Comparison of ENCODE assay signal across 1 cellular context in the genomic region with DNA sequence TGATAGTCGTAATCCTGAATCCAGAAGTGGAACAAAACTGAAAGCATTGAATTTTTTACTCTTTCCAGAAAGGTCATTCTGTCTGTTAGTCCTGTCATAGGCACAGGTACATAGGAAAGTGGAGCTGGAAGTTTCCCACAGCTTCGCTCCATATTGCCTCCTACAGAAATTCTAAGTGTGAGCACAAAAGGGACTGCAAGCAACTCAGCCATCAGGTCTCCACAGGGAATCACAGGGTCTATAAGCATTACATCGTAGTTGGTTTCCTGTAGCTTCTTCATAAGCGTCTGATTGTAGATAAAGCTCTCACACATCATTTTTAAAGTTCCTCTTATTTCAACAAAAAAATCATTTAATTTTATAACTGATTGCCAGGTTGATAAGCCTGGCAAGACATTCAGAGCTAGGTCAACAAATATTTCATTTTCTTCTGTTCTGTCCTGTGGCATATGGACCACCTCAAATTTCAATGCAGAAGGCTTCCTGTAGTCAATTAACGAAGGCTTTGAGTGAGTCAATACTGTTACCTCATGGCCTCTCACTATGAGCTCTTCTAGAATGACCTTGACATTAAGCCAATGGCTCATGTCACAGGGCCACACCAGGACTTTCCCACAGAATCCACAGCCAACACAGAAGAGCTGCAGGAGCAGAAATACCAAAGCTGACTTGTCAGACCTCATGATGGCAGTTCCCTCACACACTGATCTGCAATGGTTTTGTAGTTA.
TF ChIP-seq lines count a peak whose summit lies in the region.

TSS of gene UGT2A3 (minus strand) at position 727 of the 728 bp plus-strand sequence. CDS start at position 683, 44 bp downstream.

TF ChIP-seq in HepG2, 621 proteins besides CTCF, POLR2A, EP300 and RAD21 (continued from another document and continues in another):
- TF ChIP-seq, protein P1, sequence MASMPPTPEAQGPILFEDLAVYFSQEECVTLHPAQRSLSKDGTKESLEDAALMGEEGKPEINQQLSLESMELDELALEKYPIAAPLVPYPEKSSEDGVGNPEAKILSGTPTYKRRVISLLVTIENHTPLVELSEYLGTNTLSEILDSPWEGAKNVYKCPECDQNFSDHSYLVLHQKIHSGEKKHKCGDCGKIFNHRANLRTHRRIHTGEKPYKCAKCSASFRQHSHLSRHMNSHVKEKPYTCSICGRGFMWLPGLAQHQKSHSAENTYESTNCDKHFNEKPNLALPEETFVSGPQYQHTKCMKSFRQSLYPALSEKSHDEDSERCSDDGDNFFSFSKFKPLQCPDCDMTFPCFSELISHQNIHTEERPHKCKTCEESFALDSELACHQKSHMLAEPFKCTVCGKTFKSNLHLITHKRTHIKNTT (CRISPR knock-in tag; IDR thresholded peaks at IDR 0.05), result no peak
- TF ChIP-seq, protein P2, sequence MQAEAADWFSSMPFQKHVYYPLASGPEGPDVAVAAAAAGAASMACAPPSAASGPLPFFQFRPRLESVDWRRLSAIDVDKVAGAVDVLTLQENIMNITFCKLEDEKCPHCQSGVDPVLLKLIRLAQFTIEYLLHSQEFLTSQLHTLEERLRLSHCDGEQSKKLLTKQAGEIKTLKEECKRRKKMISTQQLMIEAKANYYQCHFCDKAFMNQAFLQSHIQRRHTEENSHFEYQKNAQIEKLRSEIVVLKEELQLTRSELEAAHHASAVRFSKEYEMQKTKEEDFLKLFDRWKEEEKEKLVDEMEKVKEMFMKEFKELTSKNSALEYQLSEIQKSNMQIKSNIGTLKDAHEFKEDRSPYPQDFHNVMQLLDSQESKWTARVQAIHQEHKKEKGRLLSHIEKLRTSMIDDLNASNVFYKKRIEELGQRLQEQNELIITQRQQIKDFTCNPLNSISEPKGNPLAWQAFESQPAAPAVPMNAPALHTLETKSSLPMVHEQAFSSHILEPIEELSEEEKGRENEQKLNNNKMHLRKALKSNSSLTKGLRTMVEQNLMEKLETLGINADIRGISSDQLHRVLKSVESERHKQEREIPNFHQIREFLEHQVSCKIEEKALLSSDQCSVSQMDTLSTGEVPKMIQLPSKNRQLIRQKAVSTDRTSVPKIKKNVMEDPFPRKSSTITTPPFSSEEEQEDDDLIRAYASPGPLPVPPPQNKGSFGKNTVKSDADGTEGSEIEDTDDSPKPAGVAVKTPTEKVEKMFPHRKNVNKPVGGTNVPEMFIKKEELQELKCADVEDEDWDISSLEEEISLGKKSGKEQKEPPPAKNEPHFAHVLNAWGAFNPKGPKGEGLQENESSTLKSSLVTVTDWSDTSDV (CRISPR knock-in tag; IDR thresholded peaks at IDR 0.05), result no peak
- TF ChIP-seq AGO2 (optimal IDR thresholded peaks at IDR 0.05; ENCODE audit: low read depth, low read length) (no peak), ZSCAN21 (CRISPR knock-in tag; IDR thresholded peaks at IDR 0.05; ENCODE audit: borderline replicate concordance) (peak; percentile 26; the same call in 1 of the 2 replicates), ZC3H13 (CRISPR knock-in tag; IDR thresholded peaks at IDR 0.05) (no peak), CCDC6 (CRISPR knock-in tag; IDR thresholded peaks at IDR 0.05) (peak; percentile 38; the same call in 1 of the 2 replicates), GATAD1 (CRISPR knock-in tag; IDR thresholded peaks at IDR 0.05) (peak; percentile 74), FOXC1 (CRISPR knock-in tag; IDR thresholded peaks at IDR 0.05; ENCODE audit: borderline replicate concordance) (peak; percentile 82; the same call in 1 of the 2 replicates), MEIS1 (CRISPR knock-in tag; IDR thresholded peaks at IDR 0.05; ENCODE audit: borderline replicate concordance) (peak; percentile 52; the same call in 1 of the 2 replicates), NBN (conservative IDR thresholded peaks at IDR 0.05) (no peak), ZNF446 (CRISPR knock-in tag; IDR thresholded peaks at IDR 0.05) (no peak), ISL2 (CRISPR knock-in tag; IDR thresholded peaks at IDR 0.05) (peak; percentile 87), ZNF850 (CRISPR knock-in tag; conservative IDR thresholded peaks at IDR 0.05) (no peak), AHR (CRISPR knock-in tag; IDR thresholded peaks at IDR 0.05) (no peak), SRY (CRISPR knock-in tag; IDR thresholded peaks at IDR 0.05) (no peak), ZBTB3 (CRISPR knock-in tag; IDR thresholded peaks at IDR 0.05; ENCODE audit: borderline replicate concordance, low read depth) (no peak), ATRX (CRISPR knock-in tag; IDR thresholded peaks at IDR 0.05; ENCODE audit: borderline replicate concordance) (no peak), ZNF616 (CRISPR knock-in tag; IDR thresholded peaks at IDR 0.05; ENCODE audit: low read depth) (no peak), MLXIP (CRISPR knock-in tag; IDR thresholded peaks at IDR 0.05; ENCODE audit: borderline replicate concordance) (no peak), TRIM24 (CRISPR knock-in tag; IDR thresholded peaks at IDR 0.05) (no peak), MEF2D (CRISPR knock-in tag; IDR thresholded peaks at IDR 0.05) (peak; percentile 34), U2AF2 (IDR thresholded peaks at IDR 0.05; ENCODE audit: low read depth, low read length) (no peak), ZBTB20 (CRISPR knock-in tag; IDR thresholded peaks at IDR 0.05; ENCODE audit: borderline replicate concordance, low read depth) (peak; percentile 82), ELF4 (CRISPR knock-in tag; IDR thresholded peaks at IDR 0.05; ENCODE audit: borderline replicate concordance) (peak; percentile 75; the same call in 1 of the 2 replicates)
- TF ChIP-seq, protein P3, sequence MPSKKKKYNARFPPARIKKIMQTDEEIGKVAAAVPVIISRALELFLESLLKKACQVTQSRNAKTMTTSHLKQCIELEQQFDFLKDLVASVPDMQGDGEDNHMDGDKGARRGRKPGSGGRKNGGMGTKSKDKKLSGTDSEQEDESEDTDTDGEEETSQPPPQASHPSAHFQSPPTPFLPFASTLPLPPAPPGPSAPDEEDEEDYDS (CRISPR knock-in tag; IDR thresholded peaks at IDR 0.05), result peak; percentile 86
- TF ChIP-seq, protein P4, sequence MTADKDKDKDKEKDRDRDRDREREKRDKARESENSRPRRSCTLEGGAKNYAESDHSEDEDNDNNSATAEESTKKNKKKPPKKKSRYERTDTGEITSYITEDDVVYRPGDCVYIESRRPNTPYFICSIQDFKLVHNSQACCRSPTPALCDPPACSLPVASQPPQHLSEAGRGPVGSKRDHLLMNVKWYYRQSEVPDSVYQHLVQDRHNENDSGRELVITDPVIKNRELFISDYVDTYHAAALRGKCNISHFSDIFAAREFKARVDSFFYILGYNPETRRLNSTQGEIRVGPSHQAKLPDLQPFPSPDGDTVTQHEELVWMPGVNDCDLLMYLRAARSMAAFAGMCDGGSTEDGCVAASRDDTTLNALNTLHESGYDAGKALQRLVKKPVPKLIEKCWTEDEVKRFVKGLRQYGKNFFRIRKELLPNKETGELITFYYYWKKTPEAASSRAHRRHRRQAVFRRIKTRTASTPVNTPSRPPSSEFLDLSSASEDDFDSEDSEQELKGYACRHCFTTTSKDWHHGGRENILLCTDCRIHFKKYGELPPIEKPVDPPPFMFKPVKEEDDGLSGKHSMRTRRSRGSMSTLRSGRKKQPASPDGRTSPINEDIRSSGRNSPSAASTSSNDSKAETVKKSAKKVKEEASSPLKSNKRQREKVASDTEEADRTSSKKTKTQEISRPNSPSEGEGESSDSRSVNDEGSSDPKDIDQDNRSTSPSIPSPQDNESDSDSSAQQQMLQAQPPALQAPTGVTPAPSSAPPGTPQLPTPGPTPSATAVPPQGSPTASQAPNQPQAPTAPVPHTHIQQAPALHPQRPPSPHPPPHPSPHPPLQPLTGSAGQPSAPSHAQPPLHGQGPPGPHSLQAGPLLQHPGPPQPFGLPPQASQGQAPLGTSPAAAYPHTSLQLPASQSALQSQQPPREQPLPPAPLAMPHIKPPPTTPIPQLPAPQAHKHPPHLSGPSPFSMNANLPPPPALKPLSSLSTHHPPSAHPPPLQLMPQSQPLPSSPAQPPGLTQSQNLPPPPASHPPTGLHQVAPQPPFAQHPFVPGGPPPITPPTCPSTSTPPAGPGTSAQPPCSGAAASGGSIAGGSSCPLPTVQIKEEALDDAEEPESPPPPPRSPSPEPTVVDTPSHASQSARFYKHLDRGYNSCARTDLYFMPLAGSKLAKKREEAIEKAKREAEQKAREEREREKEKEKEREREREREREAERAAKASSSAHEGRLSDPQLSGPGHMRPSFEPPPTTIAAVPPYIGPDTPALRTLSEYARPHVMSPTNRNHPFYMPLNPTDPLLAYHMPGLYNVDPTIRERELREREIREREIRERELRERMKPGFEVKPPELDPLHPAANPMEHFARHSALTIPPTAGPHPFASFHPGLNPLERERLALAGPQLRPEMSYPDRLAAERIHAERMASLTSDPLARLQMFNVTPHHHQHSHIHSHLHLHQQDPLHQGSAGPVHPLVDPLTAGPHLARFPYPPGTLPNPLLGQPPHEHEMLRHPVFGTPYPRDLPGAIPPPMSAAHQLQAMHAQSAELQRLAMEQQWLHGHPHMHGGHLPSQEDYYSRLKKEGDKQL (CRISPR knock-in tag; IDR thresholded peaks at IDR 0.05; ENCODE audit: low read depth), result peak; percentile 78
- TF ChIP-seq, protein P5, sequence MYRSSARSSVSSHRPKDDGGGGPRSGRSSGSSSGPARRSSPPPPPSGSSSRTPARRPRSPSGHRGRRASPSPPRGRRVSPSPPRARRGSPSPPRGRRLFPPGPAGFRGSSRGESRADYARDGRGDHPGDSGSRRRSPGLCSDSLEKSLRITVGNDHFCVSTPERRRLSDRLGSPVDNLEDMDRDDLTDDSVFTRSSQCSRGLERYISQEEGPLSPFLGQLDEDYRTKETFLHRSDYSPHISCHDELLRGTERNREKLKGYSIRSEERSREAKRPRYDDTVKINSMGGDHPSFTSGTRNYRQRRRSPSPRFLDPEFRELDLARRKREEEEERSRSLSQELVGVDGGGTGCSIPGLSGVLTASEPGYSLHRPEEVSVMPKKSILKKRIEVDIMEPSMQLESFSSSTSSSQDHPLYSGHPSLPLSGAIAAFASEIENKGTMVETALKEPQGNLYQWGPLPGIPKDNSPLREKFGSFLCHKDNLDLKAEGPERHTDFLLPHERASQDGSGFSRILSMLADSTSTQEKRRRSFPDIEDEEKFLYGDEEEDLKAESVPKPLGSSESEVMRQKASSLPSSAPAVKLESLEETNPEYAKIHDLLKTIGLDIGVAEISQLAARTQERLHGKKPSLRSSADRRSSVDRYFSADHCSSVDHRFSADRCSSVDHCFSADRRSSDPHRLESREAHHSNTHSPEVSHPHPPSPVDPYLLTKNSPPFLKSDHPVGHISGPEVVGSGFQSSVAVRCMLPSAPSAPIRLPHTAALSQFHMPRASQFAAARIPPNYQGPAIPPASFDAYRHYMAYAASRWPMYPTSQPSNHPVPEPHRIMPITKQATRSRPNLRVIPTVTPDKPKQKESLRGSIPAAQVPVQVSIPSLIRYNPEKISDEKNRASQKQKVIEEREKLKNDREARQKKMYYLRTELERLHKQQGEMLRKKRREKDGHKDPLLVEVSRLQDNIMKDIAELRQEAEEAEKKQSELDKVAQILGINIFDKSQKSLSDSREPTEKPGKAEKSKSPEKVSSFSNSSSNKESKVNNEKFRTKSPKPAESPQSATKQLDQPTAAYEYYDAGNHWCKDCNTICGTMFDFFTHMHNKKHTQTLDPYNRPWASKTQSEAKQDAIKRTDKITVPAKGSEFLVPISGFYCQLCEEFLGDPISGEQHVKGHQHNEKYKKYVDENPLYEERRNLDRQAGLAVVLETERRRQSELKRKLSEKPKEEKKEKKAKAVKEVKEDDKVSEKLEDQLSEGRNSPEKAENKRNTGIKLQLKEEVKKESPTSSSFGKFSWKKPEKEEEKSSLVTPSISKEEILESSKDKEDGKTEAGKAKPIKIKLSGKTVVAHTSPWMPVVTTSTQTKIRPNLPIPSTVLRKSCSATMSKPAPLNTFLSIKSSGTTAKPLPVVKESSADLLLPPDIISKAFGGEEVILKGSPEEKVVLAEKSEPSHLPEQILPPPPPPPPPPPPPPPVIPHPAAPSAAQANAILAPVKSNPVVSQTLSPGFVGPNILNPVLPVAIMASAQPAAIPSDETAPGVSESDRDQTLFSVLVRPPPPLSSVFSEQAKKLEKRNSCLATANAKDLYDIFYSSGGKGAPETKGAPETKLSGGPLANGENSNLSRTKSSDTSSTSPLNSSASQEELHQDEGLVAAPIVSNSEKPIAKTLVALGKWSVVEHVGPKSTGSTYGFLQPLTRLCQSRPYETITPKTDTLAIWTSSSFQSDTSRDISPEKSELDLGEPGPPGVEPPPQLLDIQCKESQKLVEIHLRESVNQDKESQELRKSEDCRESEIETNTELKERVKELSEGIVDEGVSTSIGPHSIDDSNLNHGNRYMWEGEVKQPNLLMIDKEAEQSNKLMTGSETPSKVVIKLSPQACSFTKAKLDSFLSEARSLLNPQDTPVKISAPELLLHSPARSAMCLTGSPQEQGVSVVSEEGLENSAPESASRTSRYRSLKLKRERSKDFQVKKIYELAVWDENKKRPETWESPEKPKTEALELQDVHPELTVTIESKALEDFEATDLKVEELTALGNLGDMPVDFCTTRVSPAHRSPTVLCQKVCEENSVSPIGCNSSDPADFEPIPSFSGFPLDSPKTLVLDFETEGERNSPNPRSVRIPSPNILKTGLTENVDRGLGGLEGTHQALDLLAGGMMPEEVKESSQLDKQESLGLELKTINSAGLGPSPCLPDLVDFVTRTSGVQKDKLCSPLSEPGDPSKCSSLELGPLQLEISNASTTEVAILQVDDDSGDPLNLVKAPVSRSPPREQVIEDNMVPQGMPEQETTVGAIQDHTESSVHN (CRISPR knock-in tag; IDR thresholded peaks at IDR 0.05), result no peak
- TF ChIP-seq, protein P6, sequence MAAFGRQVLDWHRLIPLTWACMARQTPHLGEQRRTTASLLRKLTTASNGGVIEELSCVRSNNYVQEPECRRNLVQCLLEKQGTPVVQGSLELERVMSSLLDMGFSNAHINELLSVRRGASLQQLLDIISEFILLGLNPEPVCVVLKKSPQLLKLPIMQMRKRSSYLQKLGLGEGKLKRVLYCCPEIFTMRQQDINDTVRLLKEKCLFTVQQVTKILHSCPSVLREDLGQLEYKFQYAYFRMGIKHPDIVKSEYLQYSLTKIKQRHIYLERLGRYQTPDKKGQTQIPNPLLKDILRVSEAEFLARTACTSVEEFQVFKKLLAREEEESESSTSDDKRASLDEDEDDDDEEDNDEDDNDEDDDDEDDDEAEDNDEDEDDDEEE (CRISPR knock-in tag; IDR thresholded peaks at IDR 0.05), result no peak
